Comparison of ENCODE assay signal across 16 cellular contexts in the genomic region with DNA sequence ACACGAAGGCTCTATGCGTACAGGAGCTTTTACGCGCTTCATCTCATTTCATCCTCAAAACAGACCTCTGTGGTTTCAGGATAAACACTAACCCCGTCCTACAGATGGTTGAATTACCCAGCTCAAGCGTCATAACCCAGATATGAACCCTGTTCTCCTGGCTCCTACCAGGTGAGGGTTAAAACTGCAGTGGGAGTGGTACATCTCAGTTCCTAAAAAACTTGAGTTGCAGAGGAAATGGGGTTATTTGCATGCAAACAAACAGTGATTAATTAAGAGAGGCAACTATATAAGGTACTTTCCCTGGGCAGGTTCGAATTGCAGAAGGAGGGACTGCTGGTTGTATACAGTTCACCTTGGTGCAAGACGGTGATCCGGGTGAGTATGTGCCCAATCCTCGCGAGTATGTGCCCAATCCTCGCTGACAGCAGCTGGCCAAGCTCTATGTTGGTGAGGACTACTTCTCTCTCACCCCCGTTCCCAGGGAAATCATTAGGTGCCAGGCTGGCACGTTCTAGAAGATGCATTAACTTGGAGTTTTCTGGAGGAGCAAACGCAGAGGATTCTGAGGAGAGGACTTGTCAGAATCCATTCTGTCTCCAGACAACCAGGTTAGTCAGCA.
DNase-seq lines count a peak whose midpoint lies in the region; ATAC-seq and TF ChIP-seq lines count a peak whose summit lies in the region.
"Had no signal": no experiment of that assay in that cellular context is flagged by ENCODE, and none has a peak within 500 bp of the region (broad histone marks: within the 10 kb centered on the region; RNA-seq: fewer than 3 reads in every experiment).

No MANE protein-coding gene starts in this region.

- ATAC-seq in HG02571 (IDR thresholded peaks at IDR 0.05; ENCODE audit: unreplicated experiment) (peak; percentile 63), HG03432 (IDR thresholded peaks at IDR 0.05; ENCODE audit: unreplicated experiment) (peak; percentile 65)
- ATAC-seq: activated CD8-positive, alpha-beta T cell treated with anti-CD3 and anti-CD28 coated beads, Interleukin-2, amount 10 ng/mL, durations not matched to agents 7 days and 5 days; activated naive CD4-positive, alpha-beta T cell treated with anti-CD3 and anti-CD28 coated beads, Interleukin-2, amount 50 U/mL, for 72 hours; Panc1 had no signal

- no peaks in the 10 kb centered on the region for H3F3A ChIP-seq in MM.1S (ENCODE audit: insufficient read depth, low read length)

- TF ChIP-seq CTCF in MM.1S (IDR thresholded peaks at IDR 0.05; ENCODE audit: low read length) = no peak

- H3K79me2 ChIP-seq in MM.1S (ENCODE audit: low read length) = no peaks in the 10 kb centered on the region

- no peak overlapping the region for H3K9ac ChIP-seq in MM.1S (ENCODE audit: low read length)

- H3K36me3 ChIP-seq in MM.1S (replicated peaks; ENCODE audit: insufficient read depth, low read length) = no peaks in the 10 kb centered on the region
- H3K36me3 ChIP-seq: esophagus muscularis mucosa had no signal

- H3K27me3 ChIP-seq in MM.1S (replicated peaks; ENCODE audit: insufficient read depth, low read length) = no peaks in the 10 kb centered on the region
- H3K27me3 ChIP-seq: esophagus muscularis mucosa had no signal

- H3K4me1 ChIP-seq in MM.1S (ENCODE audit: low read length) = no peaks in the 10 kb centered on the region
- H3K4me1 ChIP-seq: esophagus muscularis mucosa had no signal

- H3K27ac ChIP-seq in MM.1S (ENCODE audit: low read length) = no peak overlapping the region
- H3K27ac ChIP-seq: 22Rv1, esophagus muscularis mucosa had no signal

- H3K9me2 ChIP-seq in MM.1S (replicated peaks; ENCODE audit: insufficient read depth, low read length) = no peaks in the 10 kb centered on the region

- no peak overlapping the region for H3K4me3 ChIP-seq in MM.1S (ENCODE audit: low read length)
- H3K4me3 ChIP-seq: esophagus muscularis mucosa had no signal

- H3K4me2 ChIP-seq in MM.1S (ENCODE audit: low read depth, low read length) = no peak overlapping the region

- no peaks in the 10 kb centered on the region for H4K20me1 ChIP-seq in MM.1S (ENCODE audit: insufficient read depth, low read length)

- no peak overlapping the region for H2AFZ ChIP-seq in MM.1S (ENCODE audit: low read length)

- DNase-seq in DMS53 (lab: John Stamatoyannopoulos, UW) (peak; percentile 4), DMS53 treated with DMSO at 0.1 percent for 48 hours (lab: John Stamatoyannopoulos, UW; ENCODE audit: unreplicated experiment) (no peak), cerebellar nuclear complex (lab: John Stamatoyannopoulos, UW) (no peak), iPS-NIHi7 (ENCODE audit: extremely low spot score) (no peak), amniotic stem cell (lab: John Stamatoyannopoulos, UW) (no peak), MM.1S (no peak)
- DNase-seq: activated CD8-positive, alpha-beta T cell treated with anti-CD3 and anti-CD28 coated beads, Interleukin-2, amount 10 ng/mL, durations not matched to agents 7 days and 5 days; NCI-H2171; stimulated activated CD4-positive, alpha-beta T cell treated with anti-CD3 and anti-CD28 coated beads, Interleukin-4, amount 100 ng/mL, for 4 hours; T1000 had no signal

- no peaks in the 10 kb centered on the region for H3K9me3 ChIP-seq in MM.1S (replicated peaks; ENCODE audit: insufficient read depth, low read length)
- H3K9me3 ChIP-seq: esophagus muscularis mucosa had no signal
